ENCODE assay signal across 8 cellular contexts in the genomic region with DNA sequence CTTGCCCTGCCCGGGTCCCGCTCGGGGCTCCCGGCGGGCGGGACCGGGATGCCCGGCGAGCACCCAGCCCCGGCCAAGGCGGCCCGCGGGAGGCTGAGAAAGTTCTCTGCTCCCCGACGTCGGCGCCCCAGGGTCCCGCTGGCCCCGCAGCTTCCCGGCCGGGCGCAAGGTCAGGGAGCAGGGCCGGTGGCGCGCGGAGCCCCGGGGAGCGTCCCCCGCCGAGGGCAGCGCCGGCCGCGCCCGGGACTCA. TPM values are rescaled to one million over a fixed set of nuclear protein-coding genes. Genes with fewer than 3 reads are reported as not detected.
A peak's percentile ranks its signal among the peaks of the same experiment; 100 is the strongest.
DNase-seq lines count a peak whose midpoint lies in the region; ATAC-seq and TF ChIP-seq lines count a peak whose summit lies in the region.

No MANE protein-coding gene starts in this region.

- H3K27me3 ChIP-seq in esophagus squamous epithelium: peaks cover 0 to 61% (median 0%) of the 10 kb centered on the region in 4 donors
- no peaks in the 10 kb centered on the region for H3K27me3 ChIP-seq in skeletal muscle satellite cell (ENCODE audit: control insufficient read depth, insufficient read depth, low read length)

- peak overlapping the region; percentile 81 for H3K4me2 ChIP-seq in skeletal muscle satellite cell (ENCODE audit: low read length)

- no peak for TF ChIP-seq CTCF in esophagus squamous epithelium (IDR thresholded peaks at IDR 0.05)

- intact Hi-C loops in esophagus squamous epithelium (cut with DNase I): no loop called here

- peaks cover 16% of the 10 kb centered on the region for H3K4me1 Mint-ChIP-seq in activated CD8-positive, alpha-beta memory T cell treated with anti-CD3 and anti-CD28 coated beads, Interleukin-2, amount 10 ng/mL, durations not matched to agents 7 days and 5 days

- peaks cover 78% of the 10 kb centered on the region for H3K27me3 Mint-ChIP-seq in activated CD8-positive, alpha-beta memory T cell treated with anti-CD3 and anti-CD28 coated beads, Interleukin-2, amount 10 ng/mL, durations not matched to agents 7 days and 5 days

- peak; percentile 48 for ATAC-seq in activated CD8-positive, alpha-beta memory T cell treated with anti-CD3 and anti-CD28 coated beads, Interleukin-2, amount 10 ng/mL, durations not matched to agents 7 days and 5 days
- no peak for ATAC-seq in HG03439 (IDR thresholded peaks at IDR 0.05; ENCODE audit: unreplicated experiment)

- peak overlapping the region; percentile 81 for H3K9ac ChIP-seq in skeletal muscle satellite cell (ENCODE audit: low read depth, low read length)

- CTCF ChIA-PET in activated CD8-positive, alpha-beta memory T cell treated with anti-CD3 and anti-CD28 coated beads, Interleukin-2, amount 10 ng/mL, durations not matched to agents 7 days and 5 days (lab: Charles Lee): interaction anchor here (1.0 to 2.3 kb wide), 3 partner anchors 13 to 245 kb away, joined by 4 to 6 read pairs (median 5); no protein-coding TSS in a partner anchor

- peak overlapping the region; percentile 81 for H3K4me3 Mint-ChIP-seq in activated CD8-positive, alpha-beta memory T cell treated with anti-CD3 and anti-CD28 coated beads, Interleukin-2, amount 10 ng/mL, durations not matched to agents 7 days and 5 days

- no peaks in the 10 kb centered on the region for H3K36me3 ChIP-seq in esophagus squamous epithelium
- H3K36me3 ChIP-seq in skeletal muscle satellite cell (ENCODE audit: insufficient read depth, low read length): peaks cover 12% of the 10 kb centered on the region

- DNase-seq in activated CD8-positive, alpha-beta memory T cell treated with anti-CD3 and anti-CD28 coated beads, Interleukin-2, amount 10 ng/mL, durations not matched to agents 7 days and 5 days: no peak
- DNase-seq in activated CD8-positive, alpha-beta memory T cell treated with anti-CD3 and anti-CD28 coated beads, Interleukin-2, amount 50 U/mL, for 48 hours: no peak
- DNase-seq in Jurkat, Clone E6-1 (ENCODE audit: low read depth, low spot score): no peak
- DNase-seq in esophagus squamous epithelium (lab: John Stamatoyannopoulos, UW): no peak
- DNase-seq in NCI-H82 (lab: John Stamatoyannopoulos, UW): no peak
- DNase-seq in HT-29 (ENCODE audit: low spot score): no peak

- peaks cover 10 to 51% (median 18%) of the 10 kb centered on the region in 3 donors for H3K4me1 ChIP-seq in esophagus squamous epithelium
- peaks cover 19% of the 10 kb centered on the region for H3K4me1 ChIP-seq in skeletal muscle satellite cell (ENCODE audit: control insufficient read depth, insufficient read depth, low read length)

- H3K9me3 ChIP-seq in esophagus squamous epithelium (no peaks in the 10 kb centered on the region), skeletal muscle satellite cell (replicated peaks; ENCODE audit: low read length) (no peaks in the 10 kb centered on the region)

- H3K27ac ChIP-seq in esophagus squamous epithelium: peak overlapping the region; percentile 57 to 82 (median 73)

- H3K4me3 ChIP-seq in Jurkat, Clone E6-1 (ENCODE audit: low read length): peak overlapping the region; percentile 40; the same call in 1 of the 2 replicates
- H3K4me3 ChIP-seq in esophagus squamous epithelium: peak overlapping the region; percentile 56 to 78 (median 69)
- H3K4me3 ChIP-seq in skeletal muscle satellite cell (ENCODE audit: low read length): peak overlapping the region; percentile 83

- WGBS in esophagus squamous epithelium, 2 donors: no CpG with 5 or more reads among the region's 35 CpGs

- no peaks in the 10 kb centered on the region for H3K9me3 Mint-ChIP-seq in activated CD8-positive, alpha-beta memory T cell treated with anti-CD3 and anti-CD28 coated beads, Interleukin-2, amount 10 ng/mL, durations not matched to agents 7 days and 5 days (ENCODE audit: low read depth)

- peaks cover 1% of the 10 kb centered on the region for H3K36me3 Mint-ChIP-seq in activated CD8-positive, alpha-beta memory T cell treated with anti-CD3 and anti-CD28 coated beads, Interleukin-2, amount 10 ng/mL, durations not matched to agents 7 days and 5 days

- H3K27ac Mint-ChIP-seq in activated CD8-positive, alpha-beta memory T cell treated with anti-CD3 and anti-CD28 coated beads, Interleukin-2, amount 10 ng/mL, durations not matched to agents 7 days and 5 days: no peak overlapping the region

- no peak for TF ChIP-seq POLR2A in esophagus squamous epithelium (IDR thresholded peaks at IDR 0.05)

RNA-seq across cellular contexts. Expression of gene SERPINE2, which starts 0.3 kb away (rescaled TPM):
- 1 to 10 TPM; 1.9 to 8.2 TPM for total RNA-seq in activated CD8-positive, alpha-beta memory T cell treated with anti-CD3 and anti-CD28 coated beads, Interleukin-2, amount 10 ng/mL, durations not matched to agents 7 days and 5 days
- 27.9 TPM for polyA plus RNA-seq in Jurkat, Clone E6-1 (2012; ENCODE audit: insufficient read depth, insufficient read length)
- 10 to 100 TPM; 18.3 to 43.8 (median 22.1) TPM for total RNA-seq in esophagus squamous epithelium
- 156 and 508 TPM in 2 replicates for total RNA-seq in skeletal muscle satellite cell (2012; rRNA removed)
- 1.9 and 5.6 TPM in 2 replicates for total RNA-seq in HT-29 (2014; rRNA removed; shearing (Covaris generic))
